24 cellular contexts compared by ENCODE assay signal in the genomic region with DNA sequence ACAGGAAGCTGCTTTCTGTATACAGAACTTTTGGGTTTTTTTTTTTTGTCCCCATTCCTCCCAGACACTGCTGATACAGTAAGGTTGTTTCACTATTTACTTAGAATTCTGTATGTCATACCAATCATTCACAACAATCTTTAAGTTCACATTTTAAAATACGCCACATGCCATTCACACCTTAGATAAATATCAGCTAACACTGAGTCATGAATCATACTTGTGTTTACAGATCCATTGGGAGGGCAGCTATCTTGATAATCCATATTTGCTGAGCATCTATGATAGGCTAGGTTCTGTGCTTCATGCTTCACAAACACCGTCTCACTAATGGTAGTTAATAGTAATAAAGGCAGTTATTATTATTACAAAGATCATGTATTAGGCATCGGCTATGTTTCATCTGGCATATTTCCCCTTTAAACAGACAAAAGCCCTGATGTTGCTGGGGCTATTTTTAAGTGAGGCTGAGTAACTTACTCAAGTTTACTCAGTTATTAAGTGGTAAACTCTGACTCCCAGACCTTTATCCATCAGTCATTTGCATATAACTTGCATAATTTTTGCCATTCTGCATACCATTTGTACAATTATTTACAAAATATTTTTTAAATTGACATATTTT.
DNase-seq lines count a peak whose midpoint lies in the region; ATAC-seq and TF ChIP-seq lines count a peak whose summit lies in the region.
"Had no signal": no experiment of that assay in that cellular context is flagged by ENCODE, and none has a peak within 500 bp of the region (broad histone marks: within the 10 kb centered on the region; RNA-seq: fewer than 3 reads in every experiment).

No MANE protein-coding gene starts in this region.

- H3K4me3 ChIP-seq in LNCaP clone FGC (ENCODE audit: low read depth, low read length) (no peak overlapping the region), RWPE2 (ENCODE audit: severe bottlenecking) (no peak overlapping the region), left lung (no peak overlapping the region), OCI-LY7 (ENCODE audit: low read depth, low read length, poor library complexity, severe bottlenecking) (no peak overlapping the region)
- H3K4me3 ChIP-seq: dorsolateral prefrontal cortex, transverse colon had no signal

- POLR2A ChIA-PET in HEK293T (lab: Yijun Ruan, JAX), result no interaction called here
- POLR2A ChIA-PET in OCI-LY7 (lab: Charles Lee), result interaction anchor here (0.6 to 0.7 kb wide), 2 partner anchors 13 to 455 kb away, joined by 3 to 4 read pairs; no protein-coding TSS in a partner anchor

- ATAC-seq in RWPE2 (ENCODE audit: low read depth) (peak; percentile 83), left lung (peak; percentile 81), HG02763 (IDR thresholded peaks at IDR 0.05; ENCODE audit: unreplicated experiment) (no peak)
- ATAC-seq: activated CD8-positive, alpha-beta T cell treated with anti-CD3 and anti-CD28 coated beads for 36 hours; left cardiac atrium; stimulated activated effector memory CD8-positive, alpha-beta T cell treated with anti-CD3 and anti-CD28 coated beads, Interleukin-12 subunit alpha, Interleukin-12 subunit beta, amount 100 ng/mL, for 72 hours had no signal

- no peaks in the 10 kb centered on the region for H3K9me2 ChIP-seq in OCI-LY7 (ENCODE audit: insufficient read depth, low read length)

- no peak overlapping the region for H3K4me2 ChIP-seq in OCI-LY7 (ENCODE audit: low read length)

- H2AFZ ChIP-seq in OCI-LY7 (ENCODE audit: low read length), result no peak overlapping the region

- peak; percentile 82 for DNase-seq in DMS53 (lab: John Stamatoyannopoulos, UW)
- peak; percentile 68 for DNase-seq in LNCaP clone FGC (ENCODE audit: low read depth)
- no peak for DNase-seq in RWPE2 (ENCODE audit: low spot score)
- DNase-seq in left lung, result no peak
- DNase-seq in HEK293T (ENCODE audit: extremely low spot score), result no peak
- DNase-seq in NCI-H1048 (lab: John Stamatoyannopoulos, UW), result no peak
- no peak for DNase-seq in OCI-LY7 (ENCODE audit: low spot score)
- DNase-seq: ACHN; activated CD8-positive, alpha-beta memory T cell treated with anti-CD3 and anti-CD28 coated beads, Interleukin-2, amount 50 U/mL, for 48 hours; activated CD8-positive, alpha-beta T cell treated with anti-CD3 and anti-CD28 coated beads for 36 hours; activated naive CD4-positive, alpha-beta T cell treated with anti-CD3 and anti-CD28 coated beads, Interleukin-2, amount 50 U/mL, for 16 hours; amniotic stem cell; brain microvascular endothelial cell; CD4-positive, alpha-beta memory T cell; dorsolateral prefrontal cortex; EL; H9; hypothalamus; left cardiac atrium; NCI-H1105 treated with DMSO at 0.1 percent for 48 hours; SIG-M5; transverse colon had no signal

- H3K27ac ChIP-seq in RWPE2 (ENCODE audit: poor library complexity, severe bottlenecking), result no peak overlapping the region
- no peak overlapping the region for H3K27ac ChIP-seq in left lung
- no peak overlapping the region for H3K27ac ChIP-seq in OCI-LY7 (ENCODE audit: low read depth, low read length, poor library complexity, severe bottlenecking)
- H3K27ac ChIP-seq: brain microvascular endothelial cell, dorsolateral prefrontal cortex, transverse colon had no signal

- H3K27me3 ChIP-seq in RWPE2 (ENCODE audit: insufficient read depth, poor library complexity, severe bottlenecking) (no peaks in the 10 kb centered on the region), left lung (no peaks in the 10 kb centered on the region)
- H3K27me3 ChIP-seq: brain microvascular endothelial cell, dorsolateral prefrontal cortex, transverse colon had no signal

- H3K4me1 ChIP-seq in RWPE2 (ENCODE audit: insufficient read depth, poor library complexity, severe bottlenecking) (peaks cover 16% of the 10 kb centered on the region), left lung (peaks cover 0 to 5% of the 10 kb centered on the region in 2 donors), OCI-LY7 (ENCODE audit: insufficient read depth, low read length, poor library complexity, severe bottlenecking) (no peaks in the 10 kb centered on the region)

- H3K9me3 ChIP-seq in RWPE2 (ENCODE audit: severe bottlenecking) (no peaks in the 10 kb centered on the region), left lung (no peaks in the 10 kb centered on the region), OCI-LY7 (ENCODE audit: low read length) (no peaks in the 10 kb centered on the region)
- H3K9me3 ChIP-seq: transverse colon had no signal

- BruUV-seq in OCI-LY7 (replicated peaks; lab: Mats Ljungman, UMichigan), result no TSS peak

- H4K20me1 ChIP-seq in OCI-LY7 (ENCODE audit: insufficient read depth, low read length), result no peaks in the 10 kb centered on the region

- CTCF ChIA-PET in HEK293T (lab: Yijun Ruan, JAX), result no interaction called here
- CTCF ChIA-PET in OCI-LY7 (lab: Charles Lee; ENCODE audit: unreplicated experiment), result no interaction called here

- H3K36me3 ChIP-seq in RWPE2 (ENCODE audit: low read depth) (no peaks in the 10 kb centered on the region), left lung (no peaks in the 10 kb centered on the region), OCI-LY7 (ENCODE audit: insufficient read depth, low read length) (no peaks in the 10 kb centered on the region)
- H3K36me3 ChIP-seq: brain microvascular endothelial cell, transverse colon had no signal

- no peak for TF ChIP-seq CTCF in LNCaP clone FGC (IDR thresholded peaks at IDR 0.05; ENCODE audit: control insufficient read depth, extremely low read depth, insufficient read depth)
- no peak for TF ChIP-seq CTCF in RWPE2 (IDR thresholded peaks at IDR 0.05; ENCODE audit: poor library complexity, severe bottlenecking)
- TF ChIP-seq CTCF in left lung (IDR thresholded peaks at IDR 0.05), result no peak
- no peak for TF ChIP-seq CTCF in OCI-LY7 (conservative IDR thresholded peaks at IDR 0.05; ENCODE audit: low read length)

- intact Hi-C loops in left lung (cut with DNase I), result no loop called here
- intact Hi-C loops in OCI-LY7 (cut with micrococcal nuclease; ENCODE audit: unreplicated experiment), result no loop called here

- no peaks in the 10 kb centered on the region for H3K79me2 ChIP-seq in OCI-LY7 (ENCODE audit: insufficient read depth, low read depth, low read length)

TF ChIP-seq in HEK293T, 16 proteins besides CTCF, POLR2A, EP300 and RAD21:
- no peak for TF ChIP-seq L3MBTL2 (conservative IDR thresholded peaks at IDR 0.05)

Comparison
In these comparisons a context has a peak if more than half of its experiments do, and no peak if none do; other contexts are left out.
1. DNase-seq: peak in DMS53 (single experiment) and LNCaP clone FGC (single experiment); none in RWPE2 (single experiment), left lung (0 of 2), HEK293T (single experiment), NCI-H1048 (single experiment) and OCI-LY7 (single experiment).